2 cellular contexts compared by ENCODE assay signal in the genomic region with DNA sequence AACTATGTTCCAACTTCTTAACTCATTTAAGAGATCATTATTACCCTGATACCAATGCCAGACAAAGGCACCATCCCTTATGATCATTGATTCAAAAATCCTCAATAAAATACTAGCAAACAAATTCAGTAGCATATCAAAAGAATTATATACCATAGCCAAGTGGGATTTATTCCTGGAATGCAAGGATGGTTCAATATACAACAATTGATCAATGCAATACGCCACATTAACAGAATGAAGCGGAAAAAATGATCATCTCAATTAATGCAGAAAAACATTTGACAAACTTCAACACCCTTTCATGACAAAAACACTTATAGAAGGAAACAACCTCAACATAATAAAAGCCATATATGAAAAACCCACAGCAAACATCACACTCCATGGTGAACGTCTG.
TF ChIP-seq lines count a peak whose summit lies in the region.

No MANE protein-coding gene starts in this region.

TF ChIP-seq in HEK293, 187 proteins besides CTCF, POLR2A, EP300 and RAD21:
- TF ChIP-seq ZNF426 (tag by site-specific recombination; IDR thresholded peaks at IDR 0.05) = no peak
- TF ChIP-seq SETDB1 (IDR thresholded peaks at IDR 0.05; ENCODE audit: insufficient read length, low read length) = peak; percentile 55
TF ChIP-seq in HEK293: peak in this region for 1.

TF ChIP-seq in K562, 482 proteins besides CTCF, POLR2A, EP300 and RAD21:
- no peak for TF ChIP-seq TFAM (CRISPR knock-in tag; conservative IDR thresholded peaks at IDR 0.05)
- peak; percentile 84; the same call in 1 of the 2 replicates for TF ChIP-seq CBX5 (IDR thresholded peaks at IDR 0.05; ENCODE audit: borderline replicate concordance, low read depth)
- peak in 1 of 2 experiments; percentile 17; a peak in 1 of 4 replicates for TF ChIP-seq TRIM24 (IDR thresholded peaks at IDR 0.05)
- no peak for TF ChIP-seq HDAC6 (IDR thresholded peaks at IDR 0.05; ENCODE audit: low read depth, low read length)
- TF ChIP-seq MED1 (CRISPR knock-in tag; IDR thresholded peaks at IDR 0.05; ENCODE audit: borderline replicate concordance) = no peak
- TF ChIP-seq ZFP36 (IDR thresholded peaks at IDR 0.05; ENCODE audit: low read depth, low read length, partially characterized antibody) = no peak
- no peak for TF ChIP-seq SMARCC2 (IDR thresholded peaks at IDR 0.05; ENCODE audit: low read depth)
- TF ChIP-seq TRIM28 (IDR thresholded peaks at IDR 0.05) = peak; percentile 89
- TF ChIP-seq, protein P1, sequence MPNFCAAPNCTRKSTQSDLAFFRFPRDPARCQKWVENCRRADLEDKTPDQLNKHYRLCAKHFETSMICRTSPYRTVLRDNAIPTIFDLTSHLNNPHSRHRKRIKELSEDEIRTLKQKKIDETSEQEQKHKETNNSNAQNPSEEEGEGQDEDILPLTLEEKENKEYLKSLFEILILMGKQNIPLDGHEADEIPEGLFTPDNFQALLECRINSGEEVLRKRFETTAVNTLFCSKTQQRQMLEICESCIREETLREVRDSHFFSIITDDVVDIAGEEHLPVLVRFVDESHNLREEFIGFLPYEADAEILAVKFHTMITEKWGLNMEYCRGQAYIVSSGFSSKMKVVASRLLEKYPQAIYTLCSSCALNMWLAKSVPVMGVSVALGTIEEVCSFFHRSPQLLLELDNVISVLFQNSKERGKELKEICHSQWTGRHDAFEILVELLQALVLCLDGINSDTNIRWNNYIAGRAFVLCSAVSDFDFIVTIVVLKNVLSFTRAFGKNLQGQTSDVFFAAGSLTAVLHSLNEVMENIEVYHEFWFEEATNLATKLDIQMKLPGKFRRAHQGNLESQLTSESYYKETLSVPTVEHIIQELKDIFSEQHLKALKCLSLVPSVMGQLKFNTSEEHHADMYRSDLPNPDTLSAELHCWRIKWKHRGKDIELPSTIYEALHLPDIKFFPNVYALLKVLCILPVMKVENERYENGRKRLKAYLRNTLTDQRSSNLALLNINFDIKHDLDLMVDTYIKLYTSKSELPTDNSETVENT (CRISPR knock-in tag; IDR thresholded peaks at IDR 0.05) = no peak
- 0 out of 2 replicates have a peak, but pooled peaks have one; percentile 30 for TF ChIP-seq ZNF445 (CRISPR knock-in tag; IDR thresholded peaks at IDR 0.05; ENCODE audit: low read depth)
- TF ChIP-seq ZEB2 (IDR thresholded peaks at IDR 0.05) = peak; percentile 19; the same call in 1 of the 2 replicates
- no peak for TF ChIP-seq TCF7L2 (IDR thresholded peaks at IDR 0.05; ENCODE audit: low read depth, low read length)
- TF ChIP-seq ZNF324 (CRISPR knock-in tag; IDR thresholded peaks at IDR 0.05) = peak; percentile 99
- TF ChIP-seq CBX3 (IDR thresholded peaks at IDR 0.05; ENCODE audit: borderline replicate concordance in 1 of 2, low read length in 2 of 2) = peak in 1 of 2 experiments; percentile 83; a peak in 2 of 3 replicates
- TF ChIP-seq POU5F1 (IDR thresholded peaks at IDR 0.05; ENCODE audit: borderline replicate concordance, low read depth, low read length, partially characterized antibody) = no peak
- no peak for TF ChIP-seq TCFL5 (CRISPR knock-in tag; conservative IDR thresholded peaks at IDR 0.05)
- TF ChIP-seq, protein P2, sequence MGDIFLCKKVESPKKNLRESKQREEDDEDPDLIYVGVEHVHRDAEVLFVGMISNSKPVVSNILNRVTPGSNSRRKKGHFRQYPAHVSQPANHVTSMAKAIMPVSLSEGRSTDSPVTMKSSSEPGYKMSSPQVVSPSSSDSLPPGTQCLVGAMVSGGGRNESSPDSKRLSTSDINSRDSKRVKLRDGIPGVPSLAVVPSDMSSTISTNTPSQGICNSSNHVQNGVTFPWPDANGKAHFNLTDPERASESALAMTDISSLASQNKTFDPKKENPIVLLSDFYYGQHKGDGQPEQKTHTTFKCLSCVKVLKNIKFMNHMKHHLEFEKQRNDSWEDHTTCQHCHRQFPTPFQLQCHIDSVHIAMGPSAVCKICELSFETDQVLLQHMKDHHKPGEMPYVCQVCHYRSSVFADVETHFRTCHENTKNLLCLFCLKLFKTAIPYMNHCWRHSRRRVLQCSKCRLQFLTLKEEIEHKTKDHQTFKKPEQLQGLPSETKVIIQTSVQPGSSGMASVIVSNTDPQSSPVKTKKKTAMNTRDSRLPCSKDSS (IDR thresholded peaks at IDR 0.05; ENCODE audit: low read depth, partially characterized antibody) = peak; percentile 54
- TF ChIP-seq SIRT6 (IDR thresholded peaks at IDR 0.05; ENCODE audit: low read depth, low read length) = no peak
TF ChIP-seq in K562: peak in this region for 8.
